ENCODE assay signal across 8 cellular contexts in genomic region chr2:75896779-75897366, GRCh38.
DNase-seq lines count a peak whose midpoint lies in the region; ATAC-seq and TF ChIP-seq lines count a peak whose summit lies in the region.

No MANE protein-coding gene starts in this region.

- no peaks in the 10 kb centered on the region for H3K9me3 ChIP-seq in SK-N-MC (ENCODE audit: low read depth, low read length)

- peaks cover 2% of the 10 kb centered on the region for H3K27me3 Mint-ChIP-seq in GM23338 (ENCODE audit: insufficient read depth, low read depth, poor library complexity)

- no peak overlapping the region for H3K27ac ChIP-seq in GM23338 (ENCODE audit: low read depth)
- no peak overlapping the region for H3K27ac ChIP-seq in KMS-11
- H3K27ac ChIP-seq in SK-N-MC = no peak overlapping the region

- H3K9ac ChIP-seq in KMS-11 = no peak overlapping the region
- no peak overlapping the region for H3K9ac ChIP-seq in SK-N-MC (ENCODE audit: insufficient read length)

- peak; percentile 90 to 91 for TF ChIP-seq CTCF in GM23338 (conservative IDR thresholded peaks at IDR 0.05; ENCODE audit: low read depth in 2 of 2)
- peak; percentile 57; the same call in 1 of the 2 replicates for TF ChIP-seq CTCF in KMS-11 (conservative IDR thresholded peaks at IDR 0.05; ENCODE audit: low read depth, low read length)

- no peak overlapping the region for H3K4me3 Mint-ChIP-seq in GM23338

- H3K4me1 ChIP-seq in GM23338 (ENCODE audit: insufficient read depth) = no peaks in the 10 kb centered on the region
- H3K4me1 ChIP-seq in KMS-11 (ENCODE audit: low read depth, poor library complexity, severe bottlenecking) = no peaks in the 10 kb centered on the region

- H3K4me1 Mint-ChIP-seq in GM23338 = peaks cover 3% of the 10 kb centered on the region; the same call in 2 of the 3 replicates

- no peak overlapping the region for H3K27ac Mint-ChIP-seq in GM23338

- H3F3A ChIP-seq in GM23338 (replicated peaks; ENCODE audit: low read depth) = no peaks in the 10 kb centered on the region

- ATAC-seq in GM23338 = peak; percentile 99

- DNase-seq in NCI-H1092 treated with DMSO at 0.1 percent for 48 hours (lab: John Stamatoyannopoulos, UW) (peak; percentile 33), NCI-H1092 (lab: John Stamatoyannopoulos, UW) (no peak), GM23338 (ENCODE audit: low spot score) (peak; percentile 89), SK-N-MC (ENCODE audit: low read depth, low spot score) (peak; percentile 30), iris pigment epithelial cell (ENCODE audit: low read depth) (peak; percentile 5), foreskin melanocyte (no peak)
- no peak for DNase-seq in activated CD4-positive, CD25-positive, alpha-beta regulatory T cell treated with anti-CD3 and anti-CD28 coated beads, Interleukin-2, amount 50 U/mL, for 72 hours

- H4K20me1 ChIP-seq in GM23338 (replicated peaks; ENCODE audit: insufficient read depth) (no peaks in the 10 kb centered on the region), KMS-11 (ENCODE audit: insufficient read depth) (no peaks in the 10 kb centered on the region)

- no peaks in the 10 kb centered on the region for H3K9me3 Mint-ChIP-seq in GM23338

- no peaks in the 10 kb centered on the region for H3K36me3 ChIP-seq in GM23338 (ENCODE audit: insufficient read depth)
- H3K36me3 ChIP-seq in KMS-11 (ENCODE audit: insufficient read depth) = no peaks in the 10 kb centered on the region
- no peaks in the 10 kb centered on the region for H3K36me3 ChIP-seq in SK-N-MC (ENCODE audit: insufficient read depth, low read length)

- H3K79me2 ChIP-seq in GM23338 (replicated peaks; ENCODE audit: insufficient read depth) = no peaks in the 10 kb centered on the region
- no peaks in the 10 kb centered on the region for H3K79me2 ChIP-seq in KMS-11 (ENCODE audit: insufficient read depth, low read depth)

- no peaks in the 10 kb centered on the region for H3K27me3 ChIP-seq in GM23338 (ENCODE audit: insufficient read depth)
- no peaks in the 10 kb centered on the region for H3K27me3 ChIP-seq in KMS-11 (ENCODE audit: insufficient read depth, low read depth)

- H2AFZ ChIP-seq in GM23338 (no peak overlapping the region; the same call in 1 of the 2 replicates), KMS-11 (ENCODE audit: low read depth) (peak overlapping the region; percentile 5; the same call in 1 of the 2 replicates)

- H3K4me2 ChIP-seq in GM23338 = no peak overlapping the region
- no peak overlapping the region for H3K4me2 ChIP-seq in KMS-11

- H3K36me3 Mint-ChIP-seq in GM23338 (ENCODE audit: low read depth) = no peaks in the 10 kb centered on the region

- H3K4me3 ChIP-seq in GM23338 (no peak overlapping the region), KMS-11 (IDR thresholded peaks at IDR 0.05; ENCODE audit: insufficient read depth, low read depth, low read length) (no peak overlapping the region), SK-N-MC (no peak overlapping the region)

- H3K9me2 ChIP-seq in GM23338 (ENCODE audit: insufficient read depth) = no peaks in the 10 kb centered on the region; the same call in 1 of the 2 replicates

TF ChIP-seq in GM23338, 12 proteins besides CTCF, POLR2A, EP300 and RAD21:
- TF ChIP-seq, protein P1, sequence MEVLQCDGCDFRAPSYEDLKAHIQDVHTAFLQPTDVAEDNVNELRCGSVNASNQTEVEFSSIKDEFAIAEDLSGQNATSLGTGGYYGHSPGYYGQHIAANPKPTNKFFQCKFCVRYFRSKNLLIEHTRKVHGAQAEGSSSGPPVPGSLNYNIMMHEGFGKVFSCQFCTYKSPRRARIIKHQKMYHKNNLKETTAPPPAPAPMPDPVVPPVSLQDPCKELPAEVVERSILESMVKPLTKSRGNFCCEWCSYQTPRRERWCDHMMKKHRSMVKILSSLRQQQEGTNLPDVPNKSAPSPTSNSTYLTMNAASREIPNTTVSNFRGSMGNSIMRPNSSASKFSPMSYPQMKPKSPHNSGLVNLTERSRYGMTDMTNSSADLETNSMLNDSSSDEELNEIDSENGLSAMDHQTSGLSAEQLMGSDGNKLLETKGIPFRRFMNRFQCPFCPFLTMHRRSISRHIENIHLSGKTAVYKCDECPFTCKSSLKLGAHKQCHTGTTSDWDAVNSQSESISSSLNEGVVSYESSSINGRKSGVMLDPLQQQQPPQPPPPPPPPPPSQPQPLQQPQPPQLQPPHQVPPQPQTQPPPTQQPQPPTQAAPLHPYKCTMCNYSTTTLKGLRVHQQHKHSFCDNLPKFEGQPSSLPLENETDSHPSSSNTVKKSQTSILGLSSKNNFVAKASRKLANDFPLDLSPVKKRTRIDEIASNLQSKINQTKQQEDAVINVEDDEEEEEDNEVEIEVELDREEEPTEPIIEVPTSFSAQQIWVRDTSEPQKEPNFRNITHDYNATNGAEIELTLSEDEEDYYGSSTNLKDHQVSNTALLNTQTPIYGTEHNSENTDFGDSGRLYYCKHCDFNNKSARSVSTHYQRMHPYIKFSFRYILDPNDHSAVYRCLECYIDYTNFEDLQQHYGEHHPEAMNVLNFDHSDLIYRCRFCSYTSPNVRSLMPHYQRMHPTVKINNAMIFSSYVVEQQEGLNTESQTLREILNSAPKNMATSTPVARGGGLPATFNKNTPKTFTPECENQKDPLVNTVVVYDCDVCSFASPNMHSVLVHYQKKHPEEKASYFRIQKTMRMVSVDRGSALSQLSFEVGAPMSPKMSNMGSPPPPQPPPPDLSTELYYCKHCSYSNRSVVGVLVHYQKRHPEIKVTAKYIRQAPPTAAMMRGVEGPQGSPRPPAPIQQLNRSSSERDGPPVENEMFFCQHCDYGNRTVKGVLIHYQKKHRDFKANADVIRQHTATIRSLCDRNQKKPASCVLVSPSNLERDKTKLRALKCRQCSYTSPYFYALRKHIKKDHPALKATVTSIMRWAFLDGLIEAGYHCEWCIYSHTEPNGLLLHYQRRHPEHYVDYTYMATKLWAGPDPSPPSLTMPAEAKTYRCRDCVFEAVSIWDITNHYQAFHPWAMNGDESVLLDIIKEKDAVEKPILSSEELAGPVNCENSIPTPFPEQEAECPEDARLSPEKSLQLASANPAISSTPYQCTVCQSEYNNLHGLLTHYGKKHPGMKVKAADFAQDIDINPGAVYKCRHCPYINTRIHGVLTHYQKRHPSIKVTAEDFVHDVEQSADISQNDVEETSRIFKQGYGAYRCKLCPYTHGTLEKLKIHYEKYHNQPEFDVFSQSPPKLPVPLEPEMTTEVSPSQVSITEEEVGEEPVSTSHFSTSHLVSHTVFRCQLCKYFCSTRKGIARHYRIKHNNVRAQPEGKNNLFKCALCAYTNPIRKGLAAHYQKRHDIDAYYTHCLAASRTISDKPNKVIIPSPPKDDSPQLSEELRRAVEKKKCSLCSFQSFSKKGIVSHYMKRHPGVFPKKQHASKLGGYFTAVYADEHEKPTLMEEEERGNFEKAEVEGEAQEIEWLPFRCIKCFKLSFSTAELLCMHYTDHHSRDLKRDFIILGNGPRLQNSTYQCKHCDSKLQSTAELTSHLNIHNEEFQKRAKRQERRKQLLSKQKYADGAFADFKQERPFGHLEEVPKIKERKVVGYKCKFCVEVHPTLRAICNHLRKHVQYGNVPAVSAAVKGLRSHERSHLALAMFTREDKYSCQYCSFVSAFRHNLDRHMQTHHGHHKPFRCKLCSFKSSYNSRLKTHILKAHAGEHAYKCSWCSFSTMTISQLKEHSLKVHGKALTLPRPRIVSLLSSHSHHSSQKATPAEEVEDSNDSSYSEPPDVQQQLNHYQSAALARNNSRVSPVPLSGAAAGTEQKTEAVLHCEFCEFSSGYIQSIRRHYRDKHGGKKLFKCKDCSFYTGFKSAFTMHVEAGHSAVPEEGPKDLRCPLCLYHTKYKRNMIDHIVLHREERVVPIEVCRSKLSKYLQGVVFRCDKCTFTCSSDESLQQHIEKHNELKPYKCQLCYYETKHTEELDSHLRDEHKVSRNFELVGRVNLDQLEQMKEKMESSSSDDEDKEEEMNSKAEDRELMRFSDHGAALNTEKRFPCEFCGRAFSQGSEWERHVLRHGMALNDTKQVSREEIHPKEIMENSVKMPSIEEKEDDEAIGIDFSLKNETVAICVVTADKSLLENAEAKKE (CRISPR knock-in tag; IDR thresholded peaks at IDR 0.05) = 0 out of 2 replicates have a peak, but pooled peaks have one; percentile 47
- TF ChIP-seq CREB1 (CRISPR knock-in tag; IDR thresholded peaks at IDR 0.05; ENCODE audit: low read depth) = no peak

Comparison
In these comparisons a context has a peak if more than half of its experiments do, and no peak if none do; other contexts are left out.
1. DNase-seq: peak in NCI-H1092 treated with DMSO at 0.1 percent for 48 hours (single experiment), GM23338 (single experiment), SK-N-MC (single experiment) and iris pigment epithelial cell (single experiment); none in NCI-H1092 (single experiment), activated CD4-positive, CD25-positive, alpha-beta regulatory T cell treated with anti-CD3 and anti-CD28 coated beads, Interleukin-2, amount 50 U/mL, for 72 hours (single experiment) and foreskin melanocyte (single experiment).